ENCODE assay signal across 8 cellular contexts in the genomic region with DNA sequence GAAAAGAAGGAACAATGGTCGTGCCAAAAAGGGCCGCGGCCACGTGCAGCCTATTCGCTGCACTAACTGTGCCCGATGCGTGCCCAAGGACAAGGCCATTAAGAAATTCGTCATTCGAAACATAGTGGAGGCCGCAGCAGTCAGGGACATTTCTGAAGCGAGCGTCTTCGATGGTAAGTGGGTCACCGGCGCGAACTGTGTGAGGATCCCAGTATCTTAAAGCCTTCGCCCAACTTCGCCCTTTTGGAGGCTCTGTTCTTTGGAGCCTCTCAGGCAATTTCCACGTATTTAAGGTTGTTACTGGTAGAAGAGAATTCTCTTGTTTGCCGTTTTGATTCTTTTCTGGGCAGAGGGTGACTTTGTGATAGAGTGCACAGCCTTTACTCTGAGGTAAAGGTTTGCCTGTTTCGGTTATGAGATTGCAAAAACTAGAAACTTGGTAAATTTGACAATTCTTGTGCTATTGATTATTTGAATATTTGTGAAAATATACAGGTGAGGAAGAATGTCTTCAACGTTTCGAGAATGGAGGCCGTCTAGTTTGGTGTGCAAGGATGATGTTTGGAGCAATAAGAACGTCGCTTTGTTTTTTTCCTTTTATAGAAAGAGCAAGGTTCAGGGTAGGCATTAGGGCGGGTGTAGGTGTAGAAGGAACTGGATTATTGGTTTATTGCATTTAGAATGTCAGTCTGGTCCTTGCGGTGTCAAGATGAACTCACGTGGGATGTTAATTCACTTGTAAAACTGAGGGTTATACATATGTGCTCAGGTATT. TPM values are rescaled to one million over a fixed set of nuclear protein-coding genes. Genes with fewer than 3 reads are reported as not detected.
A peak's percentile ranks its signal among the peaks of the same experiment; 100 is the strongest.
DNase-seq lines count a peak whose midpoint lies in the region; ATAC-seq and TF ChIP-seq lines count a peak whose summit lies in the region.

No MANE protein-coding gene starts in this region.

- in situ Hi-C loops in gastrocnemius medialis (cut with MboI; ENCODE audit: low sequenced_read_pairs in 4 of 4), result loop anchor here in 2 of 4 donors (5.0 to 10.0 kb wide), 2 partner anchors 45 to 62 kb away; a partner anchor contains a TSS

- peaks cover 13% of the 10 kb centered on the region for H3K36me3 ChIP-seq in H7 (replicated peaks; ENCODE audit: control insufficient read depth, insufficient read depth, low read length)
- H3K36me3 ChIP-seq in gastrocnemius medialis, result peaks cover 0 to 28% of the 10 kb centered on the region in 2 donors

- TF ChIP-seq POLR2A in gastrocnemius medialis (IDR thresholded peaks at IDR 0.05), result no peak

- DNase-seq in H7 (no peak), fibroblast of villous mesenchyme (ENCODE audit: low read depth) (no peak), gastrocnemius medialis (no peak), DMS114 treated with DMSO at 0.1 percent for 48 hours (lab: John Stamatoyannopoulos, UW; ENCODE audit: unreplicated experiment) (no peak), GM20000 (ENCODE audit: low spot score) (no peak)

- peak overlapping the region; percentile 95 for H3K4me3 ChIP-seq in H7 (ENCODE audit: insufficient read depth, low read depth, low read length)
- H3K4me3 ChIP-seq in fibroblast of villous mesenchyme (ENCODE audit: low read depth, low read length), result peak overlapping the region; percentile 99
- H3K4me3 ChIP-seq in gastrocnemius medialis, result peak overlapping the region; percentile 66 to 94 (median 86)

- ATAC-seq in gastrocnemius medialis (peak in 1 of 2 donors; percentile 2), HG02938 (IDR thresholded peaks at IDR 0.05; ENCODE audit: unreplicated experiment) (no peak), GM19035 (IDR thresholded peaks at IDR 0.05; ENCODE audit: unreplicated experiment) (no peak)

- no peaks in the 10 kb centered on the region for H3K27me3 ChIP-seq in H7 (ENCODE audit: control insufficient read depth, insufficient read depth, low read length)
- H3K27me3 ChIP-seq in gastrocnemius medialis, result no peaks in the 10 kb centered on the region

- H3K27ac ChIP-seq in VCaP, result peak overlapping the region; percentile 98
- H3K27ac ChIP-seq in gastrocnemius medialis, result peak overlapping the region; percentile 87 to 98 (median 94)

- TF ChIP-seq CTCF in VCaP (conservative IDR thresholded peaks at IDR 0.05), result no peak
- no peak for TF ChIP-seq CTCF in fibroblast of villous mesenchyme (IDR thresholded peaks at IDR 0.05; ENCODE audit: insufficient read depth, low read depth, low read length)
- no peak for TF ChIP-seq CTCF in gastrocnemius medialis (IDR thresholded peaks at IDR 0.05 in 4 of 5, conservative IDR thresholded peaks at IDR 0.05 in 1 of 5)
- no peak for TF ChIP-seq CTCF in GM20000 (IDR thresholded peaks at IDR 0.05; ENCODE audit: extremely low read depth, missing control alignments)

- no peaks in the 10 kb centered on the region for H3K9me3 ChIP-seq in gastrocnemius medialis

- intact Hi-C loops in gastrocnemius medialis (cut with DNase I; ENCODE audit: low total_unique reads), result loop anchor here (2.0 kb wide), 2 partner anchors 62 to 74 kb away; a partner anchor contains a TSS

- H3K4me1 ChIP-seq in gastrocnemius medialis, result peaks cover 15 to 19% of the 10 kb centered on the region in 2 donors

RNA-seq across cellular contexts. Expression of a gene that starts 0.9 kb away (rescaled TPM):
- 830 and 1,197 TPM in 2 replicates for total RNA-seq in H7 (2014; rRNA removed; shearing (Covaris generic))
- 197 and 313 TPM in 2 replicates for total RNA-seq in fibroblast of villous mesenchyme
- total RNA-seq in gastrocnemius medialis, result 1,000 to 10,000 TPM in 2 of 4 donors, 100 to 1,000 TPM in 2; 618 to 1,648 (median 1,209) TPM

RNA-seq across cellular contexts. Expression of a gene that starts 21.8 kb away (rescaled TPM):
- total RNA-seq in H7 (2014; rRNA removed; shearing (Covaris generic)), result 1.5 and 3.7 TPM in 2 replicates
- total RNA-seq in fibroblast of villous mesenchyme (1.3 and 3.5 TPM in 2 replicates), gastrocnemius medialis (1 to 10 TPM; 4.0 to 6.3 (median 5.6) TPM)

RNA-seq across cellular contexts. Expression of a gene that starts 37.3 kb away (rescaled TPM):
- total RNA-seq in H7 (2014; rRNA removed; shearing (Covaris generic)), result 32.4 and 39.8 TPM in 2 replicates
- 0.32 and 1.7 TPM in 2 replicates for total RNA-seq in fibroblast of villous mesenchyme
- total RNA-seq in gastrocnemius medialis, result 1 to 10 TPM in 3 of 4 donors, under 1 TPM in 1; 0.15 to 2.1 (median 1.1) TPM

RNA-seq across cellular contexts. Expression of a gene that starts 45.5 kb away (rescaled TPM):
- total RNA-seq in H7 (2014; rRNA removed; shearing (Covaris generic)), result 24.0 and 27.2 TPM in 2 replicates
- total RNA-seq in fibroblast of villous mesenchyme, result 13.5 and 17.3 TPM in 2 replicates
- 10 to 100 TPM; 10.1 to 28.1 (median 18.9) TPM for total RNA-seq in gastrocnemius medialis

Comparison
In these comparisons a context has a peak if more than half of its experiments do, and no peak if none do; other contexts are left out.
1. RNA of a gene that starts 37.3 kb away (total RNA-seq): 32.4 to 39.8 TPM in H7; 0.32 to 1.7 TPM in fibroblast of villous mesenchyme and 0.15 to 2.1 TPM in gastrocnemius medialis; every median in the first group is over 10 times any median in the second.
2. Peak in every context shown above with its lines, with median percentiles within 50 percentile points of each other: H3K4me3 ChIP-seq.